30 cellular contexts compared by ENCODE assay signal in genomic region chr15:76871930-76872329, GRCh38. TPM values are rescaled to one million over a fixed set of nuclear protein-coding genes. Genes with fewer than 3 reads are reported as not detected.
DNase-seq lines count a peak whose midpoint lies in the region; ATAC-seq, FAIRE-seq and TF ChIP-seq lines count a peak whose summit lies in the region.
"Had no signal": no experiment of that assay in that cellular context is flagged by ENCODE, and none has a peak within 500 bp of the region (broad histone marks: within the 10 kb centered on the region; RNA-seq: fewer than 3 reads in every experiment).

No MANE protein-coding gene starts in this region.

- peaks cover 28% of the 10 kb centered on the region for H3K36me3 Mint-ChIP-seq in activated T-cell treated with anti-CD3 and anti-CD28 coated beads, Interleukin-2, amount 50 U/mL, for 24 hours (ENCODE audit: low read depth)
- peaks cover 13% of the 10 kb centered on the region for H3K36me3 Mint-ChIP-seq in activated T-helper 1 cell treated with anti-CD3 and anti-CD28 coated beads, Interleukin-12 subunit alpha, Interleukin-12 subunit beta, Interleukin-2, Interleukin-4 antibody, amounts not matched to agents 30 ng/mL and 10 ng/mL and 1 ng/mL, durations not matched to agents 14 hours and 24 hours and 36 hours (ENCODE audit: low read depth)
- H3K36me3 Mint-ChIP-seq in stimulated activated naive CD8-positive, alpha-beta T cell treated with anti-CD3 and anti-CD28 coated beads, Interleukin-15, Interleukin-2, amounts not matched to agents 100 ng/mL and 50 ng/mL, for 24 hours (ENCODE audit: low read depth) = peaks cover 29% of the 10 kb centered on the region
- H3K36me3 Mint-ChIP-seq: natural killer cell treated with Interleukin-12 subunit alpha and Interleukin-12 subunit beta and Interleukin-15 and Interleukin-18, amount 100 ng/mL, for 72 hours had no signal

- peaks cover 21% of the 10 kb centered on the region for H3K4me1 Mint-ChIP-seq in activated T-cell treated with anti-CD3 and anti-CD28 coated beads, Interleukin-2, amount 50 U/mL, for 24 hours (ENCODE audit: low read depth)
- H3K4me1 Mint-ChIP-seq in activated T-helper 1 cell treated with anti-CD3 and anti-CD28 coated beads, Interleukin-12 subunit alpha, Interleukin-12 subunit beta, Interleukin-2, Interleukin-4 antibody, amounts not matched to agents 30 ng/mL and 10 ng/mL and 1 ng/mL, durations not matched to agents 14 hours and 24 hours and 36 hours (ENCODE audit: low read depth) = peaks cover 6% of the 10 kb centered on the region
- peaks cover 33% of the 10 kb centered on the region for H3K4me1 Mint-ChIP-seq in stimulated activated naive CD8-positive, alpha-beta T cell treated with anti-CD3 and anti-CD28 coated beads, Interleukin-15, Interleukin-2, amounts not matched to agents 100 ng/mL and 50 ng/mL, for 24 hours (ENCODE audit: low read depth)
- H3K4me1 Mint-ChIP-seq: CD14-positive monocyte, mesothelial cell of epicardium had no signal

- H3K27me3 Mint-ChIP-seq in activated T-cell treated with anti-CD3 and anti-CD28 coated beads, Interleukin-2, amount 50 U/mL, for 24 hours = no peaks in the 10 kb centered on the region
- H3K27me3 Mint-ChIP-seq in activated T-helper 1 cell treated with anti-CD3 and anti-CD28 coated beads, Interleukin-12 subunit alpha, Interleukin-12 subunit beta, Interleukin-2, Interleukin-4 antibody, amounts not matched to agents 30 ng/mL and 10 ng/mL and 1 ng/mL, durations not matched to agents 14 hours and 24 hours and 36 hours (ENCODE audit: insufficient read depth) = peaks cover 4% of the 10 kb centered on the region
- H3K27me3 Mint-ChIP-seq in stimulated activated naive CD8-positive, alpha-beta T cell treated with anti-CD3 and anti-CD28 coated beads, Interleukin-15, Interleukin-2, amounts not matched to agents 100 ng/mL and 50 ng/mL, for 24 hours = no peaks in the 10 kb centered on the region
- H3K27me3 Mint-ChIP-seq: activated naive CD8-positive, alpha-beta T cell treated with anti-CD3 and anti-CD28 coated beads, Interleukin-2, amount 10 ng/mL, durations not matched to agents 7 days and 5 days; natural killer cell treated with Interleukin-12 subunit alpha and Interleukin-12 subunit beta and Interleukin-15 and Interleukin-18, amount 100 ng/mL, for 72 hours had no signal

- no peak overlapping the region for H3K27ac ChIP-seq in endothelial cell of umbilical vein (ENCODE audit: insufficient read depth, low read depth, low read length)
- no peak overlapping the region for H3K27ac ChIP-seq in left ventricle myocardium inferior (replicated peaks)
- H3K27ac ChIP-seq: brain microvascular endothelial cell, KMS-11, ovary, spleen, tibial artery had no signal

- no peak overlapping the region for H2AFZ ChIP-seq in endothelial cell of umbilical vein (ENCODE audit: low read depth, low read length)

- H3K4me1 ChIP-seq in endothelial cell of umbilical vein (ENCODE audit: control insufficient read depth, extremely low read depth, insufficient read depth, low read length) = no peaks in the 10 kb centered on the region
- H3K4me1 ChIP-seq in left ventricle myocardium inferior = peaks cover 16% of the 10 kb centered on the region
- H3K4me1 ChIP-seq: tibial artery had no signal

- H3K9ac ChIP-seq in endothelial cell of umbilical vein (replicated peaks; ENCODE audit: extremely low read depth, insufficient read depth, low read length) = no peak overlapping the region
- H3K9ac ChIP-seq: KMS-11 had no signal

- H3K36me3 ChIP-seq in endothelial cell of umbilical vein (ENCODE audit: control insufficient read depth in 2 of 2, extremely low read depth in 1 of 2, insufficient read depth in 2 of 2, low read length in 2 of 2) (no peaks in the 10 kb centered on the region), left ventricle myocardium inferior (peaks cover 12% of the 10 kb centered on the region)
- H3K36me3 ChIP-seq: brain microvascular endothelial cell, ovary had no signal

- dilution Hi-C loops in endothelial cell of umbilical vein (cut with MboI; ENCODE audit: extremely low pct_ligation_motif_present, low sequenced_read_pairs) = no loop called here

- CTCF ChIA-PET in endothelial cell of umbilical vein (lab: Charles Lee) = interaction anchor here (1.1 kb wide), 2 partner anchors 12 to 686 kb away, joined by 3 to 4 read pairs; no protein-coding TSS in a partner anchor

- no peak for TF ChIP-seq POLR2A in endothelial cell of umbilical vein (IDR thresholded peaks at IDR 0.05; ENCODE audit: low read depth, low read length)

- no peaks in the 10 kb centered on the region for H4K20me1 ChIP-seq in endothelial cell of umbilical vein (replicated peaks; ENCODE audit: control insufficient read depth, extremely low read depth, insufficient read depth, low read length)

- no peak for FAIRE-seq in endothelial cell of umbilical vein (lab: Jason Lieb, UNC)
- FAIRE-seq: GM12892, H1, HTR-8/SVneo had no signal

- TF ChIP-seq CTCF in endothelial cell of umbilical vein (IDR thresholded peaks at IDR 0.05; ENCODE audit: extremely low read depth in 1 of 2, insufficient read depth in 1 of 2, low read depth in 1 of 2, low read length in 2 of 2) (no peak), left ventricle myocardium inferior (IDR thresholded peaks at IDR 0.05; ENCODE audit: borderline replicate concordance) (no peak)

- intact Hi-C loops in activated T-helper 1 cell treated with anti-CD3 and anti-CD28 coated beads, Interleukin-12 subunit alpha, Interleukin-12 subunit beta, Interleukin-2, Interleukin-4 antibody, amounts not matched to agents 30 ng/mL and 10 ng/mL and 1 ng/mL, durations not matched to agents 14 hours and 24 hours and 36 hours (cut with micrococcal nuclease) = no loop called here
- intact Hi-C loops in endothelial cell of umbilical vein (cut with micrococcal nuclease) (no loop called here), left ventricle myocardium inferior (cut with micrococcal nuclease) (no loop called here)

- no peak overlapping the region for H3K4me3 Mint-ChIP-seq in activated T-cell treated with anti-CD3 and anti-CD28 coated beads, Interleukin-2, amount 50 U/mL, for 24 hours
- H3K4me3 Mint-ChIP-seq in activated T-helper 1 cell treated with anti-CD3 and anti-CD28 coated beads, Interleukin-12 subunit alpha, Interleukin-12 subunit beta, Interleukin-2, Interleukin-4 antibody, amounts not matched to agents 30 ng/mL and 10 ng/mL and 1 ng/mL, durations not matched to agents 14 hours and 24 hours and 36 hours = no peak overlapping the region
- peak overlapping the region; percentile 46 for H3K4me3 Mint-ChIP-seq in stimulated activated naive CD8-positive, alpha-beta T cell treated with anti-CD3 and anti-CD28 coated beads, Interleukin-15, Interleukin-2, amounts not matched to agents 100 ng/mL and 50 ng/mL, for 24 hours
- H3K4me3 Mint-ChIP-seq: activated naive CD8-positive, alpha-beta T cell treated with anti-CD3 and anti-CD28 coated beads, Interleukin-2, amount 10 ng/mL, durations not matched to agents 7 days and 5 days; activated T-cell treated with anti-CD3 and anti-CD28 coated beads, Interleukin-2, amount 50 U/mL, for 4 hours; CD14-positive monocyte; mesothelial cell of epicardium; natural killer cell treated with Interleukin-12 subunit alpha and Interleukin-12 subunit beta and Interleukin-15 and Interleukin-18, amount 100 ng/mL, for 72 hours had no signal

- no peaks in the 10 kb centered on the region for H3K79me2 ChIP-seq in endothelial cell of umbilical vein (ENCODE audit: control insufficient read depth, insufficient read depth, low read length)

- ATAC-seq in GM21737 (IDR thresholded peaks at IDR 0.05; ENCODE audit: unreplicated experiment) = no peak
- ATAC-seq: activated T-cell treated with anti-CD3 and anti-CD28 coated beads, Interleukin-2, amount 50 U/mL, for 4 hours; esophagus mucosa; left ventricle myocardium superior; natural killer cell treated with Interleukin-12 subunit alpha and Interleukin-12 subunit beta and Interleukin-15 and Interleukin-18, amount 100 ng/mL, for 72 hours had no signal

- DNase-seq in activated T-cell treated with anti-CD3 and anti-CD28 coated beads, Interleukin-2, amount 50 U/mL, for 24 hours = no peak
- DNase-seq in activated T-cell treated with anti-CD3 and anti-CD28 coated beads, Interleukin-2, amount 50 U/mL, for 48 hours = no peak
- DNase-seq in activated T-helper 1 cell treated with anti-CD3 and anti-CD28 coated beads, Interleukin-12 subunit alpha, Interleukin-12 subunit beta, Interleukin-2, Interleukin-4 antibody, amounts not matched to agents 30 ng/mL and 10 ng/mL and 1 ng/mL, durations not matched to agents 14 hours and 24 hours and 36 hours (ENCODE audit: low spot score) = no peak
- DNase-seq in endothelial cell of umbilical vein (ENCODE audit: low read depth, low spot score) (peak; percentile 18), left ventricle myocardium inferior (no peak), NCI-H1417 (lab: John Stamatoyannopoulos, UW) (no peak)
- DNase-seq: activated CD8-positive, alpha-beta memory T cell treated with anti-CD3 and anti-CD28 coated beads for 24 hours; activated naive CD8-positive, alpha-beta T cell treated with anti-CD3 and anti-CD28 coated beads, Interleukin-2, amount 10 ng/mL, durations not matched to agents 7 days and 5 days; activated T-cell treated with anti-CD3 and anti-CD28 coated beads, Interleukin-2, amount 50 U/mL, for 4 hours; brain microvascular endothelial cell; effector memory CD4-positive, alpha-beta T cell; foreskin melanocyte; left ventricle myocardium superior; NCI-H1694; NCI-H526; ovary; spleen; stimulated activated CD4-positive, alpha-beta T cell treated with anti-CD3 and anti-CD28 coated beads, Interleukin-2, amount 100 ng/mL, for 48 hours; stimulated activated naive CD4-positive, alpha-beta T cell; tibial artery had no signal

- no peak overlapping the region for H3K4me2 ChIP-seq in endothelial cell of umbilical vein (ENCODE audit: insufficient read depth, low read length)
- H3K4me2 ChIP-seq: KMS-11 had no signal

- H3K27ac Mint-ChIP-seq in activated T-cell treated with anti-CD3 and anti-CD28 coated beads, Interleukin-2, amount 50 U/mL, for 24 hours = peak overlapping the region; percentile 39
- H3K27ac Mint-ChIP-seq in activated T-helper 1 cell treated with anti-CD3 and anti-CD28 coated beads, Interleukin-12 subunit alpha, Interleukin-12 subunit beta, Interleukin-2, Interleukin-4 antibody, amounts not matched to agents 30 ng/mL and 10 ng/mL and 1 ng/mL, durations not matched to agents 14 hours and 24 hours and 36 hours = peak overlapping the region; percentile 84
- peak overlapping the region; percentile 99 for H3K27ac Mint-ChIP-seq in stimulated activated naive CD8-positive, alpha-beta T cell treated with anti-CD3 and anti-CD28 coated beads, Interleukin-15, Interleukin-2, amounts not matched to agents 100 ng/mL and 50 ng/mL, for 24 hours
- H3K27ac Mint-ChIP-seq: activated naive CD8-positive, alpha-beta T cell treated with anti-CD3 and anti-CD28 coated beads, Interleukin-2, amount 10 ng/mL, durations not matched to agents 7 days and 5 days; CD14-positive monocyte; mesothelial cell of epicardium; natural killer cell treated with Interleukin-12 subunit alpha and Interleukin-12 subunit beta and Interleukin-15 and Interleukin-18, amount 100 ng/mL, for 72 hours had no signal

- no peaks in the 10 kb centered on the region for H3K9me3 Mint-ChIP-seq in activated T-cell treated with anti-CD3 and anti-CD28 coated beads, Interleukin-2, amount 50 U/mL, for 24 hours
- H3K9me3 Mint-ChIP-seq in activated T-helper 1 cell treated with anti-CD3 and anti-CD28 coated beads, Interleukin-12 subunit alpha, Interleukin-12 subunit beta, Interleukin-2, Interleukin-4 antibody, amounts not matched to agents 30 ng/mL and 10 ng/mL and 1 ng/mL, durations not matched to agents 14 hours and 24 hours and 36 hours = no peaks in the 10 kb centered on the region
- no peaks in the 10 kb centered on the region for H3K9me3 Mint-ChIP-seq in stimulated activated naive CD8-positive, alpha-beta T cell treated with anti-CD3 and anti-CD28 coated beads, Interleukin-15, Interleukin-2, amounts not matched to agents 100 ng/mL and 50 ng/mL, for 24 hours
- H3K9me3 Mint-ChIP-seq: activated naive CD8-positive, alpha-beta T cell treated with anti-CD3 and anti-CD28 coated beads, Interleukin-2, amount 10 ng/mL, durations not matched to agents 7 days and 5 days; activated T-cell treated with anti-CD3 and anti-CD28 coated beads, Interleukin-2, amount 50 U/mL, for 4 hours; mesothelial cell of epicardium; natural killer cell treated with Interleukin-12 subunit alpha and Interleukin-12 subunit beta and Interleukin-15 and Interleukin-18, amount 100 ng/mL, for 72 hours had no signal

- H3K27me3 ChIP-seq in endothelial cell of umbilical vein (ENCODE audit: control insufficient read depth in 2 of 2, insufficient read depth in 2 of 2, low read length in 2 of 2) = no peaks in the 10 kb centered on the region
- no peaks in the 10 kb centered on the region for H3K27me3 ChIP-seq in left ventricle myocardium inferior (ENCODE audit: low read depth)
- H3K27me3 ChIP-seq: brain microvascular endothelial cell, ovary, spleen, tibial artery had no signal

- no peaks in the 10 kb centered on the region for H3K9me1 ChIP-seq in endothelial cell of umbilical vein (replicated peaks; ENCODE audit: control insufficient read depth, extremely low read depth, insufficient read depth, low read length)

- BruUV-seq in endothelial cell of umbilical vein (replicated peaks; lab: Mats Ljungman, UMichigan) = no TSS peak

- H3K9me3 ChIP-seq in endothelial cell of umbilical vein (replicated peaks; ENCODE audit: control insufficient read depth, insufficient read depth, low read length) = no peaks in the 10 kb centered on the region
- no peaks in the 10 kb centered on the region for H3K9me3 ChIP-seq in left ventricle myocardium inferior (replicated peaks)
- H3K9me3 ChIP-seq: ovary, spleen, tibial artery had no signal

- H3K4me3 ChIP-seq in endothelial cell of umbilical vein (replicated peaks in 1 of 3; ENCODE audit: insufficient read depth in 1 of 3, low read depth in 1 of 3, low read length in 3 of 3) (no peak overlapping the region), left ventricle myocardium inferior (no peak overlapping the region)
- H3K4me3 ChIP-seq: ovary, spleen, tibial artery had no signal

- POLR2A ChIA-PET in endothelial cell of umbilical vein (lab: Charles Lee) = no interaction called here

RNA-seq across cellular contexts. Expression of gene SCAPER, which starts 33.2 kb away (rescaled TPM):
- total RNA-seq in activated T-helper 1 cell treated with anti-CD3 and anti-CD28 coated beads, Interleukin-12 subunit alpha, Interleukin-12 subunit beta, Interleukin-2, Interleukin-4 antibody, amounts not matched to agents 30 ng/mL and 10 ng/mL and 1 ng/mL, durations not matched to agents 14 hours and 24 hours and 36 hours = 21.5 and 23.5 TPM in 2 replicates
- total RNA-seq in endothelial cell of umbilical vein = 11.2 and 12.7 TPM in 2 replicates
- polyA plus RNA-seq in endothelial cell of umbilical vein = 1.5 and 2.7 TPM in 2 replicates
- polyA plus RNA-seq in endothelial cell of umbilical vein (2011; cell fraction: cytosol; rRNA removed) = 2.6 and 3.2 TPM in 2 replicates
- 10.7 and 10.9 TPM in 2 replicates for polyA plus RNA-seq in endothelial cell of umbilical vein (2011; cell fraction: nucleus; rRNA removed)
- polyA plus RNA-seq in endothelial cell of umbilical vein (2012) = 3.6 and 5.6 TPM in 2 replicates
- 4.0 and 4.8 TPM in 2 replicates for polyA minus RNA-seq in endothelial cell of umbilical vein
- polyA minus RNA-seq in endothelial cell of umbilical vein (2011; cell fraction: cytosol; rRNA and poly(A)+ RNA removed) = 3.4 TPM
- 23.5 and 24.0 TPM in 2 replicates for polyA minus RNA-seq in endothelial cell of umbilical vein (2011; cell fraction: nucleus; rRNA and poly(A)+ RNA removed)
- total RNA-seq in left ventricle myocardium inferior = 42.6 TPM

RNA-seq across cellular contexts. Expression of gene RCN2, which starts 59.6 kb away (rescaled TPM):
- 39.9 and 42.2 TPM in 2 replicates for total RNA-seq in activated T-helper 1 cell treated with anti-CD3 and anti-CD28 coated beads, Interleukin-12 subunit alpha, Interleukin-12 subunit beta, Interleukin-2, Interleukin-4 antibody, amounts not matched to agents 30 ng/mL and 10 ng/mL and 1 ng/mL, durations not matched to agents 14 hours and 24 hours and 36 hours
- total RNA-seq in endothelial cell of umbilical vein = 69.8 and 71.9 TPM in 2 replicates
- 30.2 and 45.2 TPM in 2 replicates for polyA plus RNA-seq in endothelial cell of umbilical vein
- 63.9 and 65.6 TPM in 2 replicates for polyA plus RNA-seq in endothelial cell of umbilical vein (2011; cell fraction: cytosol; rRNA removed)
- 26.9 and 45.4 TPM in 2 replicates for polyA plus RNA-seq in endothelial cell of umbilical vein (2011; cell fraction: nucleus; rRNA removed)
- polyA plus RNA-seq in endothelial cell of umbilical vein (2012) = 65.8 and 70.5 TPM in 2 replicates
- 11.7 and 16.8 TPM in 2 replicates for polyA minus RNA-seq in endothelial cell of umbilical vein
- polyA minus RNA-seq in endothelial cell of umbilical vein (2011; cell fraction: cytosol; rRNA and poly(A)+ RNA removed) = 20.1 TPM
- 9.9 and 13.4 TPM in 2 replicates for polyA minus RNA-seq in endothelial cell of umbilical vein (2011; cell fraction: nucleus; rRNA and poly(A)+ RNA removed)
- total RNA-seq in left ventricle myocardium inferior = 29.8 TPM

Comparison
In these comparisons a context has a peak if more than half of its experiments do, and no peak if none do; other contexts are left out.
1. H3K27ac Mint-ChIP-seq: peak in every context shown above with its lines; median percentile 99 in stimulated activated naive CD8-positive, alpha-beta T cell treated with anti-CD3 and anti-CD28 coated beads, Interleukin-15, Interleukin-2, amounts not matched to agents 100 ng/mL and 50 ng/mL, for 24 hours; 84 in activated T-helper 1 cell treated with anti-CD3 and anti-CD28 coated beads, Interleukin-12 subunit alpha, Interleukin-12 subunit beta, Interleukin-2, Interleukin-4 antibody, amounts not matched to agents 30 ng/mL and 10 ng/mL and 1 ng/mL, durations not matched to agents 14 hours and 24 hours and 36 hours; 39 in activated T-cell treated with anti-CD3 and anti-CD28 coated beads, Interleukin-2, amount 50 U/mL, for 24 hours.